In genomic region chr11:116861539-116861938, GRCh38 we compare ENCODE assay signal across 1 cellular context.
TF ChIP-seq lines count a peak whose summit lies in the region.

No MANE protein-coding gene starts in this region.

TF ChIP-seq in endothelial cell of umbilical vein, 7 proteins besides CTCF, POLR2A, EP300 and RAD21:
- TF ChIP-seq MYC (IDR thresholded peaks at IDR 0.05; ENCODE audit: low read depth, low read length) (no peak), GATA2 (IDR thresholded peaks at IDR 0.05; ENCODE audit: insufficient read depth, insufficient read length, low read depth, low read length) (peak; percentile 50), POLR2AphosphoS5 (IDR thresholded peaks at IDR 0.05; ENCODE audit: insufficient read depth, low read depth, low read length) (no peak), EZH2 (IDR thresholded peaks at IDR 0.05; ENCODE audit: borderline replicate concordance, low read depth, low read length, severe bottlenecking) (no peak), FOS (IDR thresholded peaks at IDR 0.05; ENCODE audit: borderline replicate concordance, insufficient read depth, low read length) (peak; percentile 93), JUN (IDR thresholded peaks at IDR 0.05; ENCODE audit: borderline replicate concordance, insufficient read depth, insufficient read length, low read depth) (peak; percentile 55)
- TF ChIP-seq, protein P1, sequence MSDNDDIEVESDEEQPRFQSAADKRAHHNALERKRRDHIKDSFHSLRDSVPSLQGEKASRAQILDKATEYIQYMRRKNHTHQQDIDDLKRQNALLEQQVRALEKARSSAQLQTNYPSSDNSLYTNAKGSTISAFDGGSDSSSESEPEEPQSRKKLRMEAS (IDR thresholded peaks at IDR 0.05; ENCODE audit: insufficient read depth, insufficient read length), result no peak
